8 cellular contexts compared by ENCODE assay signal in genomic region chr9:34899535-34900158, GRCh38. TPM values are rescaled to one million over a fixed set of nuclear protein-coding genes. Genes with fewer than 3 reads are reported as not detected.
DNase-seq lines count a peak whose midpoint lies in the region; ATAC-seq, FAIRE-seq and TF ChIP-seq lines count a peak whose summit lies in the region.

No MANE protein-coding gene starts in this region.

- no peaks in the 10 kb centered on the region for H3K36me3 Mint-ChIP-seq in activated T-helper 17 cell treated with anti-CD3 and anti-CD28 coated beads, Interleukin-2, amount 50 U/mL, for 72 hours (ENCODE audit: low read depth)

- peak; percentile 75 for FAIRE-seq in D721Med (lab: Jason Lieb, UNC)

- H3K4me3 ChIP-seq in foreskin fibroblast (ENCODE audit: low read depth in 1 of 2, low read length in 2 of 2) (no peak overlapping the region), suprapubic skin (no peak overlapping the region)

- TF ChIP-seq CTCF in D721Med (IDR thresholded peaks at IDR 0.05; ENCODE audit: insufficient read depth, missing control alignments) (peak; percentile 91), foreskin fibroblast (IDR thresholded peaks at IDR 0.05; ENCODE audit: low read depth, low read length) (peak; percentile 86), suprapubic skin (IDR thresholded peaks at IDR 0.05) (peak; percentile 80 to 85)

- no peak overlapping the region for H3K27ac Mint-ChIP-seq in activated T-helper 17 cell treated with anti-CD3 and anti-CD28 coated beads, Interleukin-2, amount 50 U/mL, for 72 hours

- H3K27me3 ChIP-seq in suprapubic skin = no peaks in the 10 kb centered on the region

- no peaks in the 10 kb centered on the region for H3K4me1 Mint-ChIP-seq in activated T-helper 17 cell treated with anti-CD3 and anti-CD28 coated beads, Interleukin-2, amount 50 U/mL, for 72 hours

- H3K27ac ChIP-seq in suprapubic skin = no peak overlapping the region

- no peak for TF ChIP-seq POLR2A in suprapubic skin (IDR thresholded peaks at IDR 0.05)

- no peaks in the 10 kb centered on the region for H3K9me3 ChIP-seq in suprapubic skin

- DNase-seq in D721Med (ENCODE audit: insufficient read length, low spot score) = peak; percentile 39
- peak; percentile 76 for DNase-seq in LoVo (ENCODE audit: low spot score)
- peak; percentile 20 to 26 for DNase-seq in SHP77 (lab: John Stamatoyannopoulos, UW)
- peak; percentile 56 to 87 for DNase-seq in foreskin fibroblast
- peak in 54 of 56 donors; percentile 6 to 93 (median 72) for DNase-seq in nucleus accumbens (lab: John Stamatoyannopoulos, UW)
- peak in 1 of 2 donors; percentile 80 for DNase-seq in suprapubic skin (ENCODE audit: low spot score in 2 of 2)

- H3K9me3 Mint-ChIP-seq in activated T-helper 17 cell treated with anti-CD3 and anti-CD28 coated beads, Interleukin-2, amount 50 U/mL, for 72 hours = no peaks in the 10 kb centered on the region

- no peaks in the 10 kb centered on the region for H3K36me3 ChIP-seq in suprapubic skin

- peaks cover 38% of the 10 kb centered on the region for H3K27me3 Mint-ChIP-seq in activated T-helper 17 cell treated with anti-CD3 and anti-CD28 coated beads, Interleukin-2, amount 50 U/mL, for 72 hours

- 29% methylated on average over 7 of the region's 7 CpGs for WGBS in suprapubic skin

- H3K4me3 Mint-ChIP-seq in activated T-helper 17 cell treated with anti-CD3 and anti-CD28 coated beads, Interleukin-2, amount 50 U/mL, for 72 hours = no peak overlapping the region

- peak; percentile 78 for ATAC-seq in GM21619 (IDR thresholded peaks at IDR 0.05; ENCODE audit: unreplicated experiment)
- peak; percentile 100 for ATAC-seq in activated T-helper 17 cell treated with anti-CD3 and anti-CD28 coated beads, Interleukin-2, amount 50 U/mL, for 72 hours (replicated peaks)

- no peaks in the 10 kb centered on the region for H3K4me1 ChIP-seq in suprapubic skin

- TF ChIP-seq EP300 in suprapubic skin (IDR thresholded peaks at IDR 0.05) = no peak

RNA-seq across cellular contexts. Expression of gene PHF24, which starts 58.4 kb away (rescaled TPM):
- under 1 TPM in 1 of 2 donors, not detected in 1; 0.16 TPM for total RNA-seq in activated T-helper 17 cell treated with anti-CD3 and anti-CD28 coated beads, Interleukin-2, amount 50 U/mL, for 72 hours
- total RNA-seq in suprapubic skin = 1 to 10 TPM in 2 of 4 donors, under 1 TPM in 2; 0.26 to 4.2 (median 1.2) TPM
